34 cellular contexts compared by ENCODE assay signal in the genomic region with DNA sequence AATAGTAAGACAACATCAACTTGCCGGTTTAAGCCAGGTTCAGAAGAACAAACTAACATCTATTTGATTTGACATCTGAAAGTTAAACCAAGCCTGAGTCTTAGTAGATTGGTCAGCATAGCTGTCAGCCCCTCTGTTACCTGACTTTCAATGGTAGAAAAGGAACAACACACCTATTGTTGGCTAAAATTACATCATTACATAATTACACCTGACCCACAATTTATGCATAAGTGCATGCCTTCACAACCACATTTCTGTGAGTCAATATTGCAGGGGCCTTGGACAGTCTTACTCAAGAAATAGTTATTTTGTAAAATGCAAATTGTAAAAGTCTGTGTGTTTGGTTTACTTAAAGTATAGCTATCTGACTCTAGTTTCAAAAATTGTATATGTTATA. TPM values are rescaled to one million over a fixed set of nuclear protein-coding genes. Genes with fewer than 3 reads are reported as not detected.
"Had no signal": no experiment of that assay in that cellular context is flagged by ENCODE, and none has a peak within 500 bp of the region (broad histone marks: within the 10 kb centered on the region; RNA-seq: fewer than 3 reads in every experiment).

No MANE protein-coding gene starts in this region.

- H3K27ac ChIP-seq: brain microvascular endothelial cell, KMS-11, Peyer's patch, SJSA1, VCaP had no signal

- H3K4me1 ChIP-seq: Peyer's patch, SJSA1 had no signal

- H3K9me3 ChIP-seq: Peyer's patch, SJSA1, SK-N-SH had no signal

- H3K27me3 ChIP-seq: brain microvascular endothelial cell, Peyer's patch, SJSA1 had no signal

- DNase-seq: activated B cell treated with CpG ODN at 0.5 μM for 24 hours; activated CD4-positive, alpha-beta memory T cell treated with anti-CD3 and anti-CD28 coated beads, Interleukin-2, amount 10 ng/mL, durations not matched to agents 7 days and 5 days; activated CD4-positive, alpha-beta T cell treated with anti-CD3 and anti-CD28 coated beads for 1 hour; activated CD4-positive, alpha-beta T cell treated with anti-CD3 and anti-CD28 coated beads for 48 hours; activated CD8-positive, alpha-beta memory T cell treated with anti-CD3 and anti-CD28 coated beads for 24 hours; activated CD8-positive, alpha-beta memory T cell treated with anti-CD3 and anti-CD28 coated beads, Interleukin-2, amount 10 ng/mL, durations not matched to agents 7 days and 5 days; activated CD8-positive, alpha-beta memory T cell treated with anti-CD3 and anti-CD28 coated beads, Interleukin-2, amount 50 U/mL, for 48 hours; activated effector memory CD4-positive, alpha-beta T cell treated with Interleukin-2 at 50 U/mL for 16 hours; activated naive CD4-positive, alpha-beta T cell treated with anti-CD3 and anti-CD28 coated beads, Interleukin-2, amount 10 ng/mL, durations not matched to agents 7 days and 5 days; activated naive CD8-positive, alpha-beta T cell treated with anti-CD3 and anti-CD28 coated beads, Interleukin-2, amount 50 U/mL, for 24 hours; activated T-cell treated with anti-CD3 and anti-CD28 coated beads, Interleukin-2, amount 50 U/mL, for 48 hours; anterior cingulate cortex; brain microvascular endothelial cell; MM.1S; MV-4-11; NCI-H1092; NCI-H1436 treated with DMSO at 0.1 percent for 48 hours; NCI-H1694 treated with DMSO at 0.1 percent for 48 hours; NCI-H2029; NCI-H345; NCI-H524 treated with DMSO at 0.1 percent for 48 hours; PC-3; Peyer's patch; RPMI8226; SHP77 treated with DMSO at 0.1 percent for 48 hours; SK-N-SH; T-cell; T-helper 17 cell; T-helper 9 cell had no signal

- H3K4me2 ChIP-seq: KMS-11, SK-N-SH had no signal

- H3K9ac ChIP-seq: KMS-11, SK-N-SH had no signal

- ATAC-seq: activated CD8-positive, alpha-beta memory T cell treated with anti-CD3 and anti-CD28 coated beads, Interleukin-2, amount 10 ng/mL, durations not matched to agents 7 days and 5 days; activated naive CD8-positive, alpha-beta T cell treated with anti-CD3 and anti-CD28 coated beads, Interleukin-2, amount 50 U/mL, for 24 hours; PC-3; T-cell; T-helper 17 cell had no signal

- H3K4me3 ChIP-seq: Peyer's patch, SJSA1 had no signal

- H3K36me3 ChIP-seq: brain microvascular endothelial cell, Peyer's patch, SJSA1 had no signal

RNA-seq across cellular contexts. Expression of gene EGFL6, which starts 36.2 kb away (rescaled TPM):
- total RNA-seq: activated B cell treated with CpG ODN at 0.5 μM for 24 hours, LHCN-M2, NCI-H460, PC-3, Peyer's patch, SJSA1, T-helper 17 cell had no signal
